Comparison of ENCODE assay signal across 1 cellular context in genomic region chr10:124124769-124125161, GRCh38.
TF ChIP-seq lines count a peak whose summit lies in the region.

No MANE protein-coding gene starts in this region.

TF ChIP-seq in H1, 55 proteins besides CTCF, POLR2A, EP300 and RAD21:
- TF ChIP-seq E2F6 (IDR thresholded peaks at IDR 0.05) (no peak), TCF12 (IDR thresholded peaks at IDR 0.05; ENCODE audit: low read depth, low read length) (no peak), CHD7 (IDR thresholded peaks at IDR 0.05; ENCODE audit: insufficient replicate concordance, low read length) (no peak), BCL11A (IDR thresholded peaks at IDR 0.05; ENCODE audit: low read depth in 2 of 2, low read length in 2 of 2) (no peak), CTBP2 (IDR thresholded peaks at IDR 0.05; ENCODE audit: borderline replicate concordance, insufficient read depth, insufficient read length, low read length) (no peak), SAP30 (IDR thresholded peaks at IDR 0.05; ENCODE audit: insufficient read depth, insufficient replicate concordance, low read length) (no peak), CHD2 (IDR thresholded peaks at IDR 0.05; ENCODE audit: low read length) (no peak), FOSL1 (IDR thresholded peaks at IDR 0.05; ENCODE audit: insufficient read depth, low read depth, low read length) (no peak), SP2 (IDR thresholded peaks at IDR 0.05; ENCODE audit: low read length) (no peak), EZH2 (IDR thresholded peaks at IDR 0.05; ENCODE audit: low read depth, low read length, severe bottlenecking) (no peak), RNF2 (IDR thresholded peaks at IDR 0.05; ENCODE audit: borderline replicate concordance, low read depth, low read length, missing control alignments, poor library complexity, severe bottlenecking) (no peak), TAF1 (IDR thresholded peaks at IDR 0.05; ENCODE audit: low read depth, low read length) (no peak), USF2 (IDR thresholded peaks at IDR 0.05; ENCODE audit: low read length) (no peak), RFX5 (IDR thresholded peaks at IDR 0.05; ENCODE audit: borderline replicate concordance, low read depth, low read length) (no peak), YY1 (IDR thresholded peaks at IDR 0.05; ENCODE audit: low read depth, low read length) (no peak)
